Comparison of ENCODE assay signal across 26 cellular contexts in the genomic region with DNA sequence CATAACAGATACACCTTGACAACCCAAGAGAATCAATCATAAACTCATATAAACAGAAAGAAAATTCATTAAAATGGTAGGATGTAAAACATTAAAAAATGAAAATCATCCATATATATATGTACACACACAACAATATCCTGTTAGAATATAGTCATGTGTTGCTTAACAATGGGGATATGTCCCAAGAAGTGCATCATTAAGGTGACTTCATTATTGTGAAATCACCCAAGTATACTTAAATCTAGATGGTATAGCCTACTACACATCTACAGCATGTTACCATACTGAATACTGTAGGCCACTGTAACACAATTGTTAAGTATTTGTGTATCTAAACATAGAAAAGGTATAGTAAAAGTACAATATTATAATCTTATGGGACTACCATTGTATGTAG.
"Had no signal": no experiment of that assay in that cellular context is flagged by ENCODE, and none has a peak within 500 bp of the region (broad histone marks: within the 10 kb centered on the region; RNA-seq: fewer than 3 reads in every experiment).

No MANE protein-coding gene starts in this region.

- H3K4me2 ChIP-seq: KMS-11, SK-N-SH had no signal

- H3K9ac ChIP-seq: KMS-11, SK-N-SH had no signal

- H3K27me3 ChIP-seq: brain microvascular endothelial cell, MG63, Peyer's patch, SJCRH30 had no signal

- H3K27ac ChIP-seq: brain microvascular endothelial cell, KMS-11, Peyer's patch, RWPE1, SJCRH30, WERI-Rb-1 had no signal

- ATAC-seq: activated CD4-positive, alpha-beta T cell treated with anti-CD3 and anti-CD28 coated beads for 36 hours; activated T-cell treated with anti-CD3 and anti-CD28 coated beads, Interleukin-2, amount 50 U/mL, for 72 hours had no signal

- DNase-seq: activated CD4-positive, alpha-beta memory T cell treated with anti-CD3 and anti-CD28 coated beads, Interleukin-2, amount 10 ng/mL, durations not matched to agents 7 days and 5 days; activated CD4-positive, alpha-beta T cell treated with anti-CD3 and anti-CD28 coated beads for 36 hours; activated CD4-positive, alpha-beta T cell treated with anti-CD3 and anti-CD28 coated beads, Interleukin-2, amount 50 U/mL, for 1 hour; activated gamma-delta T cell treated with Interleukin-2 at 50 U/mL for 16 hours; activated naive CD4-positive, alpha-beta T cell treated with anti-CD3 and anti-CD28 coated beads, Interleukin-2, amount 10 ng/mL, durations not matched to agents 7 days and 5 days; activated naive CD8-positive, alpha-beta T cell treated with anti-CD3 and anti-CD28 coated beads for 36 hours; activated T-cell treated with anti-CD3 and anti-CD28 coated beads for 4 hours; activated T-cell treated with anti-CD3 and anti-CD28 coated beads, Interleukin-2, amount 50 U/mL, for 72 hours; brain microvascular endothelial cell; caudate nucleus; MG63; NCI-H1092 treated with DMSO at 0.1 percent for 48 hours; NCI-H1417 treated with DMSO at 0.1 percent for 48 hours; NCI-H1694 treated with DMSO at 0.1 percent for 48 hours; NCI-H2029 treated with DMSO at 0.1 percent for 48 hours; NCI-H510A treated with DMSO at 0.1 percent for 48 hours; NCI-H69; NK-92 treated with Interleukin-12 subunit alpha and Interleukin-12 subunit beta, amount 100 ng/mL, for 24 hours; Peyer's patch; Right ventricle myocardium superior; SJCRH30; SK-N-SH; T-helper 1 cell; WERI-Rb-1 had no signal

- H3K4me3 ChIP-seq: MG63, Peyer's patch, SJCRH30 had no signal

- H3K36me3 ChIP-seq: MG63, WERI-Rb-1 had no signal

- H3K4me1 ChIP-seq: Peyer's patch, SJCRH30 had no signal

- H3K9me3 ChIP-seq: MG63 had no signal
